ENCODE assay signal across 8 cellular contexts in genomic region chr10:72331575-72332422, GRCh38. TPM values are rescaled to one million over a fixed set of nuclear protein-coding genes. Genes with fewer than 3 reads are reported as not detected.
DNase-seq lines count a peak whose midpoint lies in the region; ATAC-seq and TF ChIP-seq lines count a peak whose summit lies in the region.

No MANE protein-coding gene starts in this region.

- H3K9me3 Mint-ChIP-seq in activated CD8-positive, alpha-beta memory T cell treated with anti-CD3 and anti-CD28 coated beads, Interleukin-2, amount 10 ng/mL, durations not matched to agents 7 days and 5 days (ENCODE audit: low read depth) = no peaks in the 10 kb centered on the region
- no peaks in the 10 kb centered on the region for H3K9me3 Mint-ChIP-seq in endodermal cell
- no peaks in the 10 kb centered on the region for H3K9me3 Mint-ChIP-seq in mesothelial cell of epicardium

- peak overlapping the region; percentile 54 for H3K4me3 Mint-ChIP-seq in activated CD8-positive, alpha-beta memory T cell treated with anti-CD3 and anti-CD28 coated beads, Interleukin-2, amount 10 ng/mL, durations not matched to agents 7 days and 5 days
- H3K4me3 Mint-ChIP-seq in endodermal cell (peak overlapping the region; percentile 36), mesothelial cell of epicardium (peak overlapping the region; percentile 40)

- peaks cover 13% of the 10 kb centered on the region for H3K36me3 Mint-ChIP-seq in activated CD8-positive, alpha-beta memory T cell treated with anti-CD3 and anti-CD28 coated beads, Interleukin-2, amount 10 ng/mL, durations not matched to agents 7 days and 5 days
- H3K36me3 Mint-ChIP-seq in endodermal cell (ENCODE audit: low read depth) (peaks cover 18% of the 10 kb centered on the region), mesothelial cell of epicardium (peaks cover 3% of the 10 kb centered on the region)

- no peaks in the 10 kb centered on the region for H3K27me3 Mint-ChIP-seq in activated CD8-positive, alpha-beta memory T cell treated with anti-CD3 and anti-CD28 coated beads, Interleukin-2, amount 10 ng/mL, durations not matched to agents 7 days and 5 days
- H3K27me3 Mint-ChIP-seq in endodermal cell (ENCODE audit: insufficient read depth) (no peaks in the 10 kb centered on the region), mesothelial cell of epicardium (ENCODE audit: low read depth) (no peaks in the 10 kb centered on the region)

- H3K9ac ChIP-seq in endodermal cell (ENCODE audit: extremely low read depth, low read length, poor library complexity, severe bottlenecking) = no peak overlapping the region

- peak overlapping the region; percentile 92 for H3K27ac Mint-ChIP-seq in activated CD8-positive, alpha-beta memory T cell treated with anti-CD3 and anti-CD28 coated beads, Interleukin-2, amount 10 ng/mL, durations not matched to agents 7 days and 5 days
- peak overlapping the region; percentile 61 for H3K27ac Mint-ChIP-seq in endodermal cell
- H3K27ac Mint-ChIP-seq in mesothelial cell of epicardium = peak overlapping the region; percentile 88

- no peak overlapping the region for H3K4me3 ChIP-seq in endodermal cell (ENCODE audit: low read length)

- peaks cover 20% of the 10 kb centered on the region for H3K36me3 ChIP-seq in endodermal cell (ENCODE audit: control insufficient read depth, insufficient read depth, low read length)

- TF ChIP-seq CTCF in endodermal cell (conservative IDR thresholded peaks at IDR 0.05) (peak; percentile 49), mesothelial cell of epicardium (IDR thresholded peaks at IDR 0.05; ENCODE audit: unreplicated experiment) (peak; percentile 35)

- H3K27ac ChIP-seq in endodermal cell (ENCODE audit: low read depth, low read length) = peak overlapping the region; percentile 88

- peaks cover 3% of the 10 kb centered on the region for H3K4me1 ChIP-seq in endodermal cell (ENCODE audit: control insufficient read depth, insufficient read depth, low read length)

- peak; percentile 42 for ATAC-seq in GM18517 (IDR thresholded peaks at IDR 0.05; ENCODE audit: unreplicated experiment)
- ATAC-seq in HG03460 (IDR thresholded peaks at IDR 0.05; ENCODE audit: unreplicated experiment) = peak; percentile 42
- ATAC-seq in activated CD8-positive, alpha-beta memory T cell treated with anti-CD3 and anti-CD28 coated beads, Interleukin-2, amount 10 ng/mL, durations not matched to agents 7 days and 5 days = peak; percentile 67

- CTCF ChIA-PET in activated CD8-positive, alpha-beta memory T cell treated with anti-CD3 and anti-CD28 coated beads, Interleukin-2, amount 10 ng/mL, durations not matched to agents 7 days and 5 days (lab: Charles Lee) = interaction anchor here (0.9 to 12.6 kb wide), 18 partner anchors 8 to 283 kb away, joined by 3 to 127 read pairs (median 6); partner anchors contain the start of genes ANAPC16, ASCC1 and DDIT4

- H3K27me3 ChIP-seq in endodermal cell (ENCODE audit: control insufficient read depth, insufficient read depth, low read length, poor library complexity, severe bottlenecking) = no peaks in the 10 kb centered on the region

- no peaks in the 10 kb centered on the region for H3K9me3 ChIP-seq in endodermal cell (ENCODE audit: control insufficient read depth, low read length)

- WGBS in endodermal cell (ENCODE audit: insufficient coverage in 1 of 2, insufficient read length in 1 of 2), 2 experiments = 66 to 67% methylated on average over 12 to 27 of the region's 27 CpGs

- peaks cover 90% of the 10 kb centered on the region for H3K4me1 Mint-ChIP-seq in activated CD8-positive, alpha-beta memory T cell treated with anti-CD3 and anti-CD28 coated beads, Interleukin-2, amount 10 ng/mL, durations not matched to agents 7 days and 5 days
- H3K4me1 Mint-ChIP-seq in endodermal cell (peaks cover 11% of the 10 kb centered on the region), mesothelial cell of epicardium (peaks cover 64% of the 10 kb centered on the region)

- DNase-seq in NCI-H82 (lab: John Stamatoyannopoulos, UW) (peak; percentile 92), endodermal cell (peak; percentile 99), mesothelial cell of epicardium (ENCODE audit: low spot score in 2 of 2, unreplicated experiment in 2 of 2) (peak; percentile 55 to 72), cortex of kidney (lab: John Stamatoyannopoulos, UW) (no peak)
- DNase-seq in activated CD8-positive, alpha-beta memory T cell treated with anti-CD3 and anti-CD28 coated beads, Interleukin-2, amount 10 ng/mL, durations not matched to agents 7 days and 5 days = peak; percentile 96
- peak; percentile 78 to 82 for DNase-seq in stimulated activated CD8-positive, alpha-beta memory T cell treated with anti-CD3 and anti-CD28 coated beads, Interleukin-15, amount 100 ng/mL, for 4 hours (ENCODE audit: low read depth in 2 of 2)

RNA-seq across cellular contexts. Expression of gene DNAJB12, which starts 22.9 kb away (rescaled TPM):
- 10 to 100 TPM; 25.5 to 31.4 TPM for total RNA-seq in activated CD8-positive, alpha-beta memory T cell treated with anti-CD3 and anti-CD28 coated beads, Interleukin-2, amount 10 ng/mL, durations not matched to agents 7 days and 5 days
- 10 to 100 TPM; 22.6 to 27.5 TPM for total RNA-seq in endodermal cell
- polyA plus RNA-seq in endodermal cell (2013, experiment 1 of 2) = 18.3 TPM
- 17.5 TPM for polyA plus RNA-seq in endodermal cell (2013, experiment 2 of 2)
- 31.4 to 35.3 TPM (median 32.1 TPM) in 3 replicates for total RNA-seq in mesothelial cell of epicardium

RNA-seq across cellular contexts. Expression of gene DDIT4, which starts 58.1 kb away (rescaled TPM):
- 100 to 1,000 TPM; 291 to 293 TPM for total RNA-seq in activated CD8-positive, alpha-beta memory T cell treated with anti-CD3 and anti-CD28 coated beads, Interleukin-2, amount 10 ng/mL, durations not matched to agents 7 days and 5 days
- 10 to 100 TPM; 20.5 to 30.2 TPM for total RNA-seq in endodermal cell
- 178 TPM for polyA plus RNA-seq in endodermal cell (2013, experiment 1 of 2)
- polyA plus RNA-seq in endodermal cell (2013, experiment 2 of 2) = 119 TPM
- 61.6 to 62.5 TPM (median 61.9 TPM) in 3 replicates for total RNA-seq in mesothelial cell of epicardium
